ENCODE assay signal across 24 cellular contexts in genomic region chr15:42048080-42048820, GRCh38. TPM values are rescaled to one million over a fixed set of nuclear protein-coding genes. Genes with fewer than 3 reads are reported as not detected.
DNase-seq lines count a peak whose midpoint lies in the region; ATAC-seq and TF ChIP-seq lines count a peak whose summit lies in the region.
"Had no signal": no experiment of that assay in that cellular context is flagged by ENCODE, and none has a peak within 500 bp of the region (broad histone marks: within the 10 kb centered on the region; RNA-seq: fewer than 3 reads in every experiment).

No MANE protein-coding gene starts in this region.

- POLR2A ChIA-PET in MCF 10A (lab: Yijun Ruan, JAX) = interaction anchor here (1.1 to 1.4 kb wide), 2 partner anchors 9 to 76 kb away, joined by 3 to 6 read pairs; partner anchors contain the start of gene EHD4

- no peaks in the 10 kb centered on the region for H3K36me3 ChIP-seq in breast epithelium
- H3K36me3 ChIP-seq in lower lobe of right lung = no peaks in the 10 kb centered on the region
- H3K36me3 ChIP-seq: BLaER1, HAP-1 had no signal

- H3K9me3 ChIP-seq in breast epithelium (no peaks in the 10 kb centered on the region), lower lobe of right lung (no peaks in the 10 kb centered on the region)
- H3K9me3 ChIP-seq: BLaER1, HAP-1 had no signal

- intact Hi-C loops in MCF 10A (cut with micrococcal nuclease) = no loop called here
- intact Hi-C loops in breast epithelium (cut with DNase I; ENCODE audit: low total_unique reads) = no loop called here
- intact Hi-C loops in lower lobe of right lung (cut with DNase I) = no loop called here

- CTCF ChIA-PET in MCF 10A (lab: Yijun Ruan, JAX) = interaction anchor here (0.6 to 1.1 kb wide), 5 partner anchors 11 to 351 kb away, joined by 3 to 6 read pairs (median 3); no protein-coding TSS in a partner anchor

- no peaks in the 10 kb centered on the region for H3K27me3 Mint-ChIP-seq in MCF 10A (ENCODE audit: insufficient read depth, unreplicated experiment)

- H3K4me1 Mint-ChIP-seq in MCF 10A (ENCODE audit: insufficient read depth, unreplicated experiment) = no peaks in the 10 kb centered on the region

- no peak overlapping the region for H3K4me3 Mint-ChIP-seq in MCF 10A (ENCODE audit: unreplicated experiment)

- H3K4me3 ChIP-seq in breast epithelium = no peak overlapping the region
- no peak overlapping the region for H3K4me3 ChIP-seq in lower lobe of right lung
- H3K4me3 ChIP-seq: BLaER1, GM23248, HAP-1, PC-9 had no signal

- H3K27ac ChIP-seq in breast epithelium (no peak overlapping the region), lower lobe of right lung (no peak overlapping the region)
- H3K27ac ChIP-seq: BLaER1, GM23248, KMS-11, PC-9 had no signal

- ATAC-seq in esophagus mucosa (peak; percentile 73), lower lobe of right lung (peak; percentile 18 to 28), HG03469 (IDR thresholded peaks at IDR 0.05; ENCODE audit: unreplicated experiment) (no peak)

- no peak for TF ChIP-seq POLR2A in breast epithelium (IDR thresholded peaks at IDR 0.05)

- TF ChIP-seq CTCF in MCF 10A (IDR thresholded peaks at IDR 0.05; ENCODE audit: unreplicated experiment) = no peak
- no peak for TF ChIP-seq CTCF in breast epithelium (IDR thresholded peaks at IDR 0.05)
- TF ChIP-seq CTCF in lower lobe of right lung (IDR thresholded peaks at IDR 0.05) = no peak

- H3K27me3 ChIP-seq in breast epithelium = no peaks in the 10 kb centered on the region
- H3K27me3 ChIP-seq in lower lobe of right lung (ENCODE audit: low read depth) = no peaks in the 10 kb centered on the region
- H3K27me3 ChIP-seq: BLaER1 had no signal

- H3K4me1 ChIP-seq in breast epithelium (no peaks in the 10 kb centered on the region), lower lobe of right lung (peaks cover 16% of the 10 kb centered on the region)
- H3K4me1 ChIP-seq: BLaER1, HAP-1 had no signal

- DNase-seq in MCF 10A (ENCODE audit: unreplicated experiment) = peak; percentile 26
- no peak for DNase-seq in breast epithelium (ENCODE audit: low spot score in 2 of 2)
- DNase-seq in lower lobe of right lung = no peak
- no peak for DNase-seq in middle frontal gyrus (ENCODE audit: extremely low spot score, low spot score)
- DNase-seq in SW480 (ENCODE audit: low spot score) = no peak
- DNase-seq: CD4-positive, CD25-positive, alpha-beta regulatory T cell; GM23248; IMR-90; NCI-H1092; NCI-H1417 treated with DMSO at 0.1 percent for 48 hours; NCI-H187; NCI-H2107; NCI-H524; NCI-H82; PC-9; Right ventricle myocardium superior had no signal

- H3K27ac Mint-ChIP-seq in MCF 10A (ENCODE audit: low read depth, unreplicated experiment) = no peak overlapping the region
- H3K27ac Mint-ChIP-seq: CD4-positive, CD25-positive, alpha-beta regulatory T cell had no signal

- no peaks in the 10 kb centered on the region for H3K36me3 Mint-ChIP-seq in MCF 10A (ENCODE audit: insufficient read depth, unreplicated experiment)
- H3K36me3 Mint-ChIP-seq: CD4-positive, CD25-positive, alpha-beta regulatory T cell had no signal

- BruUV-seq in MCF 10A (replicated peaks; lab: Mats Ljungman, UMichigan) = no TSS peak

- H3K9me3 Mint-ChIP-seq in MCF 10A (ENCODE audit: unreplicated experiment) = no peaks in the 10 kb centered on the region

RNA-seq across cellular contexts. Expression of gene PLA2G4E, which starts 27.4 kb away (rescaled TPM):
- total RNA-seq in MCF 10A (2022) (0.07 and 0.12 TPM in 2 replicates), breast epithelium (not detected), esophagus mucosa (18.1 TPM), lower lobe of right lung (1.1 TPM)
- total RNA-seq: A172; CD4-positive, CD25-positive, alpha-beta regulatory T cell; GM23248; IMR-90; PC-9; Right ventricle myocardium superior; RPMI7951; SK-MEL-5 had no signal

RNA-seq across cellular contexts. Expression of gene PLA2G4D, which starts 46.1 kb away (rescaled TPM):
- total RNA-seq in MCF 10A (2022) = not detected in 2 replicates
- not detected for total RNA-seq in breast epithelium
- 1.5 TPM for total RNA-seq in esophagus mucosa
- total RNA-seq in lower lobe of right lung = not detected
- total RNA-seq: A172; CD4-positive, CD25-positive, alpha-beta regulatory T cell; GM23248; IMR-90; Right ventricle myocardium superior; RPMI7951; SK-MEL-5 had no signal
